8 cellular contexts compared by ENCODE assay signal in genomic region chr15:63503739-63504246, GRCh38. TPM values are rescaled to one million over a fixed set of nuclear protein-coding genes. Genes with fewer than 3 reads are reported as not detected.
DNase-seq lines count a peak whose midpoint lies in the region; ATAC-seq, FAIRE-seq and TF ChIP-seq lines count a peak whose summit lies in the region.

No MANE protein-coding gene starts in this region.

- no peaks in the 10 kb centered on the region for H3K36me3 ChIP-seq in GM12878 (ENCODE audit: control insufficient read depth in 2 of 2, insufficient read depth in 2 of 2, low read length in 1 of 2)

- RAD21 ChIA-PET in GM12878 (lab: Charles Lee; ENCODE audit: unreplicated experiment): interaction anchor here (0.6 to 8.7 kb wide), 12 partner anchors 8 to 312 kb away, joined by 3 to 197 read pairs (median 40); partner anchors contain the start of gene FBXL22

- TF ChIP-seq POLR2A in GM12878 (IDR thresholded peaks at IDR 0.05; ENCODE audit: low read depth, low read length): peak; percentile 83

- SMC1A ChIA-PET in GM12878 (lab: Charles Lee; ENCODE audit: uncharacterized antibody, unreplicated experiment): interaction anchor here (0.7 to 8.7 kb wide), 10 partner anchors 9 to 96 kb away, joined by 3 to 151 read pairs (median 37); no protein-coding TSS in a partner anchor

- H2AFZ ChIP-seq in GM12878 (ENCODE audit: control insufficient read depth, low read depth, low read length): peak overlapping the region; percentile 64

- POLR2A ChIA-PET in GM12878 (lab: Charles Lee): interaction anchor here (0.6 to 8.7 kb wide), 11 partner anchors 9 to 95 kb away, joined by 3 to 110 read pairs (median 13); partner anchors contain the start of gene FBXL22

- H3K4me1 ChIP-seq in GM12878 (ENCODE audit: control insufficient read depth, insufficient read depth, low read length): peaks cover 34% of the 10 kb centered on the region

- H3K4me2 ChIP-seq in GM12878 (ENCODE audit: control insufficient read depth, insufficient read depth): peak overlapping the region; percentile 99

- DNase-seq in HL-60 (ENCODE audit: low read depth in 1 of 2, low spot score in 1 of 2) (peak; percentile 47 to 76), T-helper 9 cell (peak; percentile 76), GM12878 (ENCODE audit: low read depth, low spot score) (no peak), islet precursor cell (peak; percentile 84), NCI-H345 treated with DMSO at 0.1 percent for 48 hours (lab: John Stamatoyannopoulos, UW; ENCODE audit: unreplicated experiment) (no peak)
- peak; percentile 64 to 75 for DNase-seq in stimulated activated CD4-positive, alpha-beta T cell treated with anti-CD3 and anti-CD28 coated beads, Interleukin-1b, Interleukin-23, amount 100 ng/mL, for 1 hour (ENCODE audit: low read depth in 2 of 2)

- H3K27ac ChIP-seq in C4-2B: peak overlapping the region; percentile 95
- peak overlapping the region; percentile 95 for H3K27ac ChIP-seq in HL-60 (replicated peaks)
- peak overlapping the region; percentile 100 for H3K27ac ChIP-seq in GM12878 (ENCODE audit: control insufficient read depth, insufficient read depth)

- H3K9me3 ChIP-seq in GM12878 (replicated peaks; ENCODE audit: control insufficient read depth, insufficient read depth, low read length): no peaks in the 10 kb centered on the region

- TF ChIP-seq CTCF in C4-2B (conservative IDR thresholded peaks at IDR 0.05): no peak
- TF ChIP-seq CTCF in HL-60 (IDR thresholded peaks at IDR 0.05; ENCODE audit: insufficient read depth, low read length): no peak
- no peak; a peak in 1 of 6 replicates for TF ChIP-seq CTCF in GM12878 (IDR thresholded peaks at IDR 0.05 in 2 of 3, conservative IDR thresholded peaks at IDR 0.05 in 1 of 3; ENCODE audit: control insufficient read depth in 2 of 3, extremely low read depth in 1 of 3, insufficient read depth in 1 of 3, low read depth in 3 of 3, low read length in 3 of 3)

- in situ Hi-C loops in GM12878 (cut with MboI): no loop called here

- no peaks in the 10 kb centered on the region for H3K27me3 ChIP-seq in HL-60 (ENCODE audit: insufficient read depth, poor library complexity, severe bottlenecking)
- no peaks in the 10 kb centered on the region for H3K27me3 ChIP-seq in GM12878 (replicated peaks in 1 of 2; ENCODE audit: control insufficient read depth in 2 of 2, insufficient read depth in 2 of 2, low read length in 1 of 2)

- TF ChIP-seq EP300 in GM12878 (IDR thresholded peaks at IDR 0.05; ENCODE audit: borderline replicate concordance in 1 of 2, control insufficient read depth in 1 of 2, low read depth in 2 of 2, low read length in 2 of 2): peak in 1 of 2 experiments; percentile 47; a peak in 1 of 4 replicates

- no peaks in the 10 kb centered on the region for H4K20me1 ChIP-seq in GM12878 (ENCODE audit: control insufficient read depth, insufficient read depth)

- no peak for TF ChIP-seq RAD21 in GM12878 (IDR thresholded peaks at IDR 0.05; ENCODE audit: insufficient read depth, low read depth, low read length)

- H3K9ac ChIP-seq in GM12878 (ENCODE audit: control insufficient read depth, insufficient read depth, low read length): peak overlapping the region; percentile 99

- intact Hi-C loops in GM12878 (cut with micrococcal nuclease; ENCODE audit: unreplicated experiment): loop anchor here (1.0 to 10.0 kb wide), 5 partner anchors 16 to 591 kb away; partner anchors contain the start of genes CIAO2A and SNX1

- WGBS in GM12878 (ENCODE audit: insufficient coverage, insufficient replicate concordance, low lambda C conversion rate, missing lambda C conversion rate): under 1% methylated on average over 28 of the region's 28 CpGs

- CTCF ChIA-PET in GM12878 (lab: Yijun Ruan, JAX): interaction anchor here (1.4 to 6.4 kb wide), 8 partner anchors 15 to 106 kb away, joined by 3 to 81 read pairs (median 28); no protein-coding TSS in a partner anchor

- H3K79me2 ChIP-seq in GM12878 (ENCODE audit: control insufficient read depth, insufficient read depth, low read length): peaks cover 63% of the 10 kb centered on the region

- BruUV-seq in GM12878 (replicated peaks; lab: Mats Ljungman, UMichigan): TSS peak; percentile 92

- H3K4me3 ChIP-seq in HL-60 (replicated peaks; ENCODE audit: insufficient read depth, low read length) (peak overlapping the region; percentile 50), GM12878 (peak overlapping the region; percentile 76)

- FAIRE-seq in GM12878 (lab: Jason Lieb, UNC): peak; percentile 52

- ATAC-seq in GM19455 (IDR thresholded peaks at IDR 0.05; ENCODE audit: unreplicated experiment) (peak; percentile 22), GM12878 (peak; percentile 46)

TF ChIP-seq in GM12878, 131 proteins besides CTCF, POLR2A, EP300 and RAD21 (continues in another document):
- TF ChIP-seq BMI1 (IDR thresholded peaks at IDR 0.05; ENCODE audit: borderline replicate concordance) (no peak), EZH2 (IDR thresholded peaks at IDR 0.05; ENCODE audit: borderline replicate concordance, control insufficient read depth, low read depth, low read length) (no peak), CHD2 (IDR thresholded peaks at IDR 0.05; ENCODE audit: borderline replicate concordance, low read depth, low read length) (0 out of 2 replicates have a peak, but pooled peaks have one; percentile 3), JUND (IDR thresholded peaks at IDR 0.05; ENCODE audit: low read depth, low read length) (0 out of 2 replicates have a peak, but pooled peaks have one; percentile 2), RELA (IDR thresholded peaks at IDR 0.05; ENCODE audit: borderline replicate concordance, partially characterized antibody) (no peak), SIN3A (IDR thresholded peaks at IDR 0.05; ENCODE audit: low read depth, low read length) (0 out of 2 replicates have a peak, but pooled peaks have one; percentile 17), POLR2AphosphoS2 (IDR thresholded peaks at IDR 0.05; ENCODE audit: low read depth, low read length) (peak; percentile 82; the same call in 1 of the 2 replicates), STAT3 (IDR thresholded peaks at IDR 0.05; ENCODE audit: low read depth, low read length) (no peak), MLLT1 (IDR thresholded peaks at IDR 0.05) (peak; percentile 90; the same call in 1 of the 2 replicates), TCF12 (IDR thresholded peaks at IDR 0.05; ENCODE audit: low read depth, low read length) (no peak), NFIC (IDR thresholded peaks at IDR 0.05; ENCODE audit: low read depth, low read length) (no peak), MXI1 (IDR thresholded peaks at IDR 0.05; ENCODE audit: low read depth, low read length) (peak; percentile 89), KAT2A (conservative IDR thresholded peaks at IDR 0.05; ENCODE audit: control insufficient read depth, low read depth, low read length) (no peak), PAX5 (IDR thresholded peaks at IDR 0.05; ENCODE audit: borderline replicate concordance, low read depth, low read length) (0 out of 2 replicates have a peak, but pooled peaks have one; percentile 18), RUNX3 (IDR thresholded peaks at IDR 0.05; ENCODE audit: low read length) (no peak), IRF4 (IDR thresholded peaks at IDR 0.05; ENCODE audit: low read depth, low read length) (no peak), SREBF2 (IDR thresholded peaks at IDR 0.05; ENCODE audit: low read length) (no peak; the same call in 1 of the 2 replicates), SMARCA5 (IDR thresholded peaks at IDR 0.05) (no peak), GABPA (IDR thresholded peaks at IDR 0.05; ENCODE audit: low read depth) (no peak), RELB (IDR thresholded peaks at IDR 0.05; ENCODE audit: low read depth) (no peak)

RNA-seq across cellular contexts. Expression of gene USP3, which starts 0.6 kb away (rescaled TPM):
- 459 and 461 TPM in 2 replicates for total RNA-seq in GM12878 (2013; cell fraction: nucleolus; rRNA removed)
- 47.1 and 49.8 TPM in 2 replicates for total RNA-seq in GM12878 (2014; rRNA removed)
- 58.8 and 61.3 TPM in 2 replicates for total RNA-seq in GM12878 (2014; rRNA removed; fragmentation: Illumina TruSeq; extraction: Trizol)
- 64.5 and 65.1 TPM in 2 replicates for total RNA-seq in GM12878 (2021)
- polyA plus RNA-seq in GM12878 (2011; ENCODE audit: low read depth): 32.8 TPM
- polyA plus RNA-seq in GM12878 (2011; rRNA removed): 50.3 and 54.0 TPM in 2 replicates
- 27.3 and 47.7 TPM in 2 replicates for polyA plus RNA-seq in GM12878 (2011; cell fraction: cytosol; rRNA removed)
- 143 and 189 TPM in 2 replicates for polyA plus RNA-seq in GM12878 (2011; cell fraction: nucleus; rRNA removed)
- 38.6 and 46.2 TPM in 2 replicates for polyA plus RNA-seq in GM12878 (2012)
- polyA plus RNA-seq in GM12878 (2014; fragmentation: Illumina TruSeq; extraction: Trizol): 52.6 and 58.7 TPM in 2 replicates
- polyA plus RNA-seq in GM12878 (2014; fragmentation: Nextera tagmentation; extraction: Ambion mirVana): 10 to 100 TPM; 23.8 to 45.7 TPM
- polyA plus RNA-seq in GM12878 (2014; rRNA removed): 30.1 and 31.9 TPM in 2 replicates
- 10 to 100 TPM; 48.0 to 54.0 TPM for polyA plus RNA-seq in GM12878 (2016; fragmentation: Nextera tagmentation; extraction: Ambion mirVana)
- polyA minus RNA-seq in GM12878 (2011; rRNA and poly(A)+ RNA removed): 82.4 and 103 TPM in 2 replicates
- polyA minus RNA-seq in GM12878 (2011; cell fraction: cytosol; rRNA and poly(A)+ RNA removed): 22.2 and 35.9 TPM in 2 replicates
- 103 and 169 TPM in 2 replicates for polyA minus RNA-seq in GM12878 (2011; cell fraction: nucleus; rRNA and poly(A)+ RNA removed)

Comparison
In these comparisons a context has a peak if more than half of its experiments do, and no peak if none do; other contexts are left out.
1. DNase-seq: peak in HL-60 (2 of 2), T-helper 9 cell (single experiment), islet precursor cell (single experiment) and stimulated activated CD4-positive, alpha-beta T cell treated with anti-CD3 and anti-CD28 coated beads, Interleukin-1b, Interleukin-23, amount 100 ng/mL, for 1 hour (2 of 2); none in GM12878 (single experiment) and NCI-H345 treated with DMSO at 0.1 percent for 48 hours (single experiment).
2. Peak in every context shown above with its lines, with median percentiles within 50 percentile points of each other: H3K27ac ChIP-seq.